In the genomic region with DNA sequence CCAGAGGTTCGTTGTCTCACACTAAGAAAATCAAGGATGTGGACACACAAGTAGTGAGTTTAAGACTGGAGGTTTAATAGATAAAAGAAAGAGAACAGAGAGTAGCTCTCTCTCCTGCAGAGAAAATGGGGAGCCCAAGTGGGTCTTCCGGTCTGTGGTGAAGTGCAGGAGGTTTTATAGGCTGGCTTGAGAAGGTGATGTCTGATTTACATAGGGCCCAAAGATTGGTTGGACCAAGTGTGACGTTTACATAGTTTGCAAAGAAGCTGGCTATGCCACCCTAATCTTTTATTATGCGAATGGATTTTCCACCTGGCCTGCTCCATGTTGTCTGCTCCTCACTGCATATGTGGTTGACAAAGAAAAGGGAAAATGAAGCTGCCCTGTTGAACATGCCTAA, we compare ENCODE assay signal across 25 cellular contexts.
DNase-seq lines count a peak whose midpoint lies in the region; ATAC-seq, FAIRE-seq and TF ChIP-seq lines count a peak whose summit lies in the region.
"Had no signal": no experiment of that assay in that cellular context is flagged by ENCODE, and none has a peak within 500 bp of the region (broad histone marks: within the 10 kb centered on the region; RNA-seq: fewer than 3 reads in every experiment).

No MANE protein-coding gene starts in this region.

- peak overlapping the region; percentile 38 for H4K8ac ChIP-seq in trophoblast cell (ENCODE audit: low read depth, low read length)

- H3K4me1 ChIP-seq in GM23338 (ENCODE audit: insufficient read depth) = no peaks in the 10 kb centered on the region
- H3K4me1 ChIP-seq in K562 (replicated peaks in 1 of 2; ENCODE audit: control insufficient read depth in 2 of 2, insufficient read depth in 2 of 2, low read length in 2 of 2) = peaks cover 7 to 28% of the 10 kb centered on the region in 2 experiments; a peak in 4 of 5 replicates
- peaks cover 5 to 16% of the 10 kb centered on the region in 2 experiments for H3K4me1 ChIP-seq in trophoblast cell (ENCODE audit: control insufficient read depth in 1 of 2, insufficient read depth in 2 of 2, low read length in 2 of 2)
- no peaks in the 10 kb centered on the region for H3K4me1 ChIP-seq in body of pancreas

- no peak overlapping the region for H4K12ac ChIP-seq in trophoblast cell (ENCODE audit: low read depth, low read length)

- H3K4me1 Mint-ChIP-seq in GM23338 = peaks cover 5% of the 10 kb centered on the region

- H3K27ac ChIP-seq in GM23338 (ENCODE audit: low read depth) = no peak overlapping the region
- peak overlapping the region; percentile 83 for H3K27ac ChIP-seq in K562 (ENCODE audit: extremely low read depth, low read depth, low read length)
- H3K27ac ChIP-seq in trophoblast cell (ENCODE audit: low read depth, low read length) = no peak overlapping the region
- no peak overlapping the region for H3K27ac ChIP-seq in body of pancreas
- H3K27ac ChIP-seq: BLaER1, HL-60, Peyer's patch had no signal

- H3K79me2 ChIP-seq in GM23338 (replicated peaks; ENCODE audit: insufficient read depth) = no peaks in the 10 kb centered on the region
- H3K79me2 ChIP-seq in K562 (ENCODE audit: control insufficient read depth, insufficient read depth, low read length) = peaks cover 86% of the 10 kb centered on the region
- no peaks in the 10 kb centered on the region for H3K79me2 ChIP-seq in trophoblast cell (ENCODE audit: control insufficient read depth, insufficient read depth, low read length, poor library complexity)

- TF ChIP-seq CTCF in GM23338 (conservative IDR thresholded peaks at IDR 0.05; ENCODE audit: low read depth in 2 of 2) (no peak), K562 (IDR thresholded peaks at IDR 0.05 in 2 of 3, conservative IDR thresholded peaks at IDR 0.05 in 1 of 3; ENCODE audit: insufficient read depth in 2 of 3, low read depth in 1 of 3, low read length in 3 of 3) (no peak), body of pancreas (IDR thresholded peaks at IDR 0.05) (no peak)

- POLR2A ChIA-PET in K562 (lab: Yijun Ruan, JAX) = interaction anchor here (0.7 to 1.0 kb wide), 5 partner anchors 9 to 601 kb away, joined by 3 to 4 read pairs (median 3); no protein-coding TSS in a partner anchor

- no peak overlapping the region for H2AFZ ChIP-seq in GM23338
- H2AFZ ChIP-seq in K562 (ENCODE audit: low read depth, low read length) = no peak overlapping the region
- H2AFZ ChIP-seq in trophoblast cell (ENCODE audit: insufficient read depth, low read length, poor library complexity) = no peak overlapping the region

- no peaks in the 10 kb centered on the region for H3F3A ChIP-seq in GM23338 (replicated peaks; ENCODE audit: low read depth)

- in situ Hi-C loops in K562 (cut with MboI) = no loop called here

- H3K9me1 ChIP-seq in K562 (ENCODE audit: control insufficient read depth, insufficient read depth, low read length) = no peaks in the 10 kb centered on the region

- no peak overlapping the region for H3K4me3 Mint-ChIP-seq in GM23338
- H3K4me3 Mint-ChIP-seq: CD4-positive, CD25-positive, alpha-beta regulatory T cell had no signal

- H2BK12ac ChIP-seq in trophoblast cell (ENCODE audit: low read length) = peak overlapping the region; percentile 64

- CTCF ChIA-PET in K562 (lab: Yijun Ruan, JAX; ENCODE audit: low intra/inter-chr PET ratio) = no interaction called here

- H3K14ac ChIP-seq in trophoblast cell (ENCODE audit: low read length) = peak overlapping the region; percentile 56

- TF ChIP-seq RAD21 in K562 (CRISPR knock-in tag; conservative IDR thresholded peaks at IDR 0.05 in 1 of 2, IDR thresholded peaks at IDR 0.05 in 1 of 2) = no peak

- H3K9me3 ChIP-seq in K562 (replicated peaks; ENCODE audit: control insufficient read depth, insufficient read depth, low read depth, low read length) (no peaks in the 10 kb centered on the region), trophoblast cell (ENCODE audit: insufficient read depth, low read depth, low read length) (no peaks in the 10 kb centered on the region), body of pancreas (no peaks in the 10 kb centered on the region)
- H3K9me3 ChIP-seq: BLaER1, Peyer's patch had no signal

- H4K91ac ChIP-seq in trophoblast cell (ENCODE audit: low read depth, low read length) = peak overlapping the region; percentile 43

- no TSS peak for BruUV-seq in K562 (replicated peaks; lab: Mats Ljungman, UMichigan)

- H3K36me3 Mint-ChIP-seq in GM23338 (ENCODE audit: low read depth) = peaks cover 24% of the 10 kb centered on the region
- H3K36me3 Mint-ChIP-seq: CD4-positive, CD25-positive, alpha-beta regulatory T cell; IgD-negative memory B cell had no signal

- ATAC-seq in GM23338 (no peak), K562 (peak; percentile 47), body of pancreas (no peak)

- no peak overlapping the region for H3K23ac ChIP-seq in trophoblast cell (ENCODE audit: low read length)

- WGBS in K562 (ENCODE audit: insufficient coverage, low coverage, missing lambda C conversion rate) = 32% methylated on average over 4 of the region's 4 CpGs
- WGBS in trophoblast cell (ENCODE audit: extremely low coverage, insufficient coverage, insufficient read length) = no CpG with 5 or more reads among the region's 4 CpGs
- WGBS in body of pancreas, 2 donors = 81 to 88% methylated on average over 4 of the region's 4 CpGs

- H3K4me3 ChIP-seq in GM23338 = no peak overlapping the region
- no peak overlapping the region for H3K4me3 ChIP-seq in K562
- no peak overlapping the region for H3K4me3 ChIP-seq in trophoblast cell (ENCODE audit: low read depth, low read length)
- no peak overlapping the region for H3K4me3 ChIP-seq in body of pancreas
- H3K4me3 ChIP-seq: BLaER1, Peyer's patch had no signal

- H3K9ac ChIP-seq in K562 (ENCODE audit: insufficient read depth in 1 of 2, low read depth in 2 of 2, low read length in 2 of 2) (no peak overlapping the region), trophoblast cell (ENCODE audit: low read length) (no peak overlapping the region)
- H3K9ac ChIP-seq: BLaER1 had no signal

- H3K27ac Mint-ChIP-seq in GM23338 = no peak overlapping the region
- H3K27ac Mint-ChIP-seq: CD4-positive, CD25-positive, alpha-beta regulatory T cell had no signal

- no peaks in the 10 kb centered on the region for H3K27me3 ChIP-seq in GM23338 (ENCODE audit: insufficient read depth)
- no peaks in the 10 kb centered on the region for H3K27me3 ChIP-seq in K562 (ENCODE audit: control insufficient read depth in 2 of 2, insufficient read depth in 2 of 2, low read length in 2 of 2)
- no peaks in the 10 kb centered on the region for H3K27me3 ChIP-seq in trophoblast cell (ENCODE audit: insufficient read depth, low read length)
- no peaks in the 10 kb centered on the region for H3K27me3 ChIP-seq in body of pancreas
- H3K27me3 ChIP-seq: BLaER1, Peyer's patch had no signal

- H2AK5ac ChIP-seq in trophoblast cell (ENCODE audit: low read length) = peak overlapping the region; percentile 54

- H2BK120ac ChIP-seq in trophoblast cell (ENCODE audit: insufficient read depth, low read length, poor library complexity) = peak overlapping the region; percentile 66

- H3K36me3 ChIP-seq in GM23338 (ENCODE audit: insufficient read depth) (no peaks in the 10 kb centered on the region), K562 (ENCODE audit: control insufficient read depth, insufficient read depth, low read length) (peaks cover 11% of the 10 kb centered on the region; the same call in 1 of the 3 replicates), trophoblast cell (ENCODE audit: control insufficient read depth in 1 of 2, insufficient read depth in 2 of 2, low read length in 2 of 2) (no peaks in the 10 kb centered on the region), body of pancreas (replicated peaks in 1 of 2; ENCODE audit: insufficient read depth in 1 of 2, low read depth in 2 of 2) (no peaks in the 10 kb centered on the region)
- H3K36me3 ChIP-seq: BLaER1, Peyer's patch had no signal

- no peaks in the 10 kb centered on the region for H3K9me2 ChIP-seq in GM23338 (ENCODE audit: insufficient read depth)

- peak overlapping the region; percentile 56 for H2BK5ac ChIP-seq in trophoblast cell (ENCODE audit: low read depth, low read length, poor library complexity)

- H4K20me1 ChIP-seq in GM23338 (replicated peaks; ENCODE audit: insufficient read depth) = no peaks in the 10 kb centered on the region
- no peaks in the 10 kb centered on the region for H4K20me1 ChIP-seq in K562 (replicated peaks; ENCODE audit: control insufficient read depth, insufficient read depth, low read length)
- H4K20me1 ChIP-seq: BLaER1 had no signal

- no peaks in the 10 kb centered on the region for H3K27me3 Mint-ChIP-seq in GM23338 (ENCODE audit: insufficient read depth, low read depth, poor library complexity)
- H3K27me3 Mint-ChIP-seq: CD4-positive, CD25-positive, alpha-beta regulatory T cell; IgD-negative memory B cell had no signal

- TF ChIP-seq POLR2A in K562 (conservative IDR thresholded peaks at IDR 0.05) (peak; percentile 66), body of pancreas (IDR thresholded peaks at IDR 0.05) (no peak)

- peaks cover 4% of the 10 kb centered on the region for H3K79me1 ChIP-seq in trophoblast cell (ENCODE audit: low read length)

- no peak overlapping the region for H3K18ac ChIP-seq in trophoblast cell (ENCODE audit: low read length)

- H3K9me3 Mint-ChIP-seq in GM23338 = peaks cover 19% of the 10 kb centered on the region; the same call in 2 of the 3 replicates
- H3K9me3 Mint-ChIP-seq: CD4-positive, CD25-positive, alpha-beta regulatory T cell had no signal

- no peak overlapping the region for H3K4ac ChIP-seq in trophoblast cell (ENCODE audit: low read depth, low read length)

- peak; percentile 44 for DNase-seq in NCI-H510A treated with DMSO at 0.1 percent for 48 hours (lab: John Stamatoyannopoulos, UW)
- no peak for DNase-seq in NCI-H510A (lab: John Stamatoyannopoulos, UW)
- peak; percentile 2 for DNase-seq in GM23338 (ENCODE audit: low spot score)
- peak in 1 of 4 experiments; percentile 54 for DNase-seq in K562 (ENCODE audit: extremely low read depth in 1 of 4, low spot score in 3 of 4)
- no peak for DNase-seq in trophoblast cell
- DNase-seq in Kasumi-1 (lab: John Stamatoyannopoulos, UW) = no peak
- DNase-seq in body of pancreas = no peak
- no peak for DNase-seq in NCI-H2227 (lab: John Stamatoyannopoulos, UW; ENCODE audit: unreplicated experiment)
- DNase-seq: 8988T; CD4-positive, CD25-positive, alpha-beta regulatory T cell; DMS153; DND-41; NCI-H1092 treated with DMSO at 0.1 percent for 48 hours; NCI-H146; NCI-H1930; NCI-H2171; NCI-H345; NCI-H526; Peyer's patch; SIG-M5 had no signal

- H3K4me2 ChIP-seq in GM23338 = no peak overlapping the region
- peak overlapping the region; percentile 9 for H3K4me2 ChIP-seq in K562 (ENCODE audit: insufficient read depth, low read length)
- no peak overlapping the region for H3K4me2 ChIP-seq in trophoblast cell (ENCODE audit: low read length)
- H3K4me2 ChIP-seq: BLaER1 had no signal

- intact Hi-C loops in K562 (cut with micrococcal nuclease) = loop anchor here (10.0 kb wide), 1 partner anchor 452 kb away; no protein-coding TSS in a partner anchor
- intact Hi-C loops in body of pancreas (cut with DNase I) = no loop called here

- TF ChIP-seq EP300 in K562 (IDR thresholded peaks at IDR 0.05; ENCODE audit: low read length) = no peak

- peak; percentile 15 for FAIRE-seq in K562 (lab: Jason Lieb, UNC)
- FAIRE-seq: GM12892, H54 had no signal

TF ChIP-seq in GM23338, 12 proteins besides CTCF, POLR2A, EP300 and RAD21 (continues in another document):
- TF ChIP-seq JUNB (IDR thresholded peaks at IDR 0.05; ENCODE audit: unreplicated experiment) = no peak

TF ChIP-seq in K562, 482 proteins besides CTCF, POLR2A, EP300 and RAD21 (continues in another document):
- 0 out of 2 replicates have a peak, but pooled peaks have one; percentile 50 for TF ChIP-seq DMBX1 (CRISPR knock-in tag; IDR thresholded peaks at IDR 0.05; ENCODE audit: borderline replicate concordance)

Comparison
In these comparisons a context has a peak if more than half of its experiments do, and no peak if none do; other contexts are left out.
1. DNase-seq: peak in NCI-H510A treated with DMSO at 0.1 percent for 48 hours (single experiment) and GM23338 (single experiment); none in NCI-H510A (single experiment), trophoblast cell (0 of 2), Kasumi-1 (0 of 2), body of pancreas (0 of 4) and NCI-H2227 (single experiment).